1 cellular context compared by ENCODE assay signal in genomic region chr2:96147593-96148201, GRCh38.
A peak's percentile ranks its signal among the peaks of the same experiment; 100 is the strongest.
TF ChIP-seq lines count a peak whose summit lies in the region.

No MANE protein-coding gene starts in this region.

TF ChIP-seq in HepG2, 621 proteins besides CTCF, POLR2A, EP300 and RAD21:
- TF ChIP-seq BHLHE40 (IDR thresholded peaks at IDR 0.05; ENCODE audit: low read length) (peak; percentile 55; the same call in 1 of the 2 replicates), ZFP37 (CRISPR knock-in tag; IDR thresholded peaks at IDR 0.05; ENCODE audit: borderline replicate concordance) (no peak)
